In genomic region chr15:38085104-38085503, GRCh38 we compare ENCODE assay signal across 8 cellular contexts.
DNase-seq lines count a peak whose midpoint lies in the region; ATAC-seq and TF ChIP-seq lines count a peak whose summit lies in the region.

No MANE protein-coding gene starts in this region.

- no peaks in the 10 kb centered on the region for H3K27me3 ChIP-seq in HL-60 (ENCODE audit: insufficient read depth, poor library complexity, severe bottlenecking)

- intact Hi-C loops in left colon (cut with DNase I, micrococcal nuclease), result no loop called here

- TF ChIP-seq CTCF in HL-60 (IDR thresholded peaks at IDR 0.05; ENCODE audit: insufficient read depth, low read length), result no peak

- no peak for TF ChIP-seq POLR2A in erythroblast (IDR thresholded peaks at IDR 0.05; ENCODE audit: low read length)

- no peak overlapping the region for H3K4me3 ChIP-seq in HL-60 (replicated peaks; ENCODE audit: insufficient read depth, low read length)

- H3K27ac ChIP-seq in HL-60 (replicated peaks), result no peak overlapping the region

- DNase-seq in HL-60 (ENCODE audit: low read depth in 1 of 2, low spot score in 1 of 2) (peak; percentile 37 to 42), left colon (no peak), AG08395 (ENCODE audit: low spot score) (no peak), erythroblast (lab: John Stamatoyannopoulos, UW) (no peak), ecto neural progenitor cell (ENCODE audit: low spot score) (no peak)
- DNase-seq in effector CD4-positive, alpha-beta T cell, result no peak

- peak; percentile 66 for ATAC-seq in GM18519 (IDR thresholded peaks at IDR 0.05; ENCODE audit: low FRiP score, unreplicated experiment)
- ATAC-seq in GM21723 (IDR thresholded peaks at IDR 0.05; ENCODE audit: unreplicated experiment), result peak; percentile 83
- ATAC-seq in left colon, result peak; percentile 34

Comparison
In these comparisons a context has a peak if more than half of its experiments do, and no peak if none do; other contexts are left out.
1. DNase-seq: peak in HL-60 (2 of 2); none in left colon (0 of 2), AG08395 (single experiment), effector CD4-positive, alpha-beta T cell (single experiment), erythroblast (0 of 2) and ecto neural progenitor cell (single experiment).
2. Peak in every context shown above with its lines, with median percentiles within 50 percentile points of each other: ATAC-seq.